ENCODE assay signal across 24 cellular contexts in genomic region chr2:56118474-56118873, GRCh38.
DNase-seq lines count a peak whose midpoint lies in the region; ATAC-seq and TF ChIP-seq lines count a peak whose summit lies in the region.
"Had no signal": no experiment of that assay in that cellular context is flagged by ENCODE, and none has a peak within 500 bp of the region (broad histone marks: within the 10 kb centered on the region; RNA-seq: fewer than 3 reads in every experiment).

No MANE protein-coding gene starts in this region.

- POLR2A ChIA-PET in A673 (lab: Charles Lee; ENCODE audit: low non-redundant PET): no interaction called here

- CTCF ChIA-PET in A673 (lab: Charles Lee): no interaction called here

- no TSS peak for BruUV-seq in A673 (replicated peaks; lab: Mats Ljungman, UMichigan)

- H3K9ac ChIP-seq in ES-I3 (ENCODE audit: low read depth, low read length) (peak overlapping the region; percentile 41), HUES64 (ENCODE audit: low read depth, low read length) (peak overlapping the region; percentile 33; the same call in 1 of the 2 replicates)

- H3K9me3 ChIP-seq in ES-I3 (ENCODE audit: control insufficient read depth, insufficient read depth, low read length) (no peaks in the 10 kb centered on the region), HUES64 (ENCODE audit: insufficient read depth, low read depth, low read length) (no peaks in the 10 kb centered on the region), A673 (ENCODE audit: low read depth, low read length, poor library complexity, severe bottlenecking) (no peaks in the 10 kb centered on the region)
- H3K9me3 ChIP-seq: HAP-1, thyroid gland had no signal

- ATAC-seq in Right ventricle myocardium superior (ENCODE audit: poor library complexity) (no peak), GM18868 (IDR thresholded peaks at IDR 0.05; ENCODE audit: unreplicated experiment) (no peak)
- ATAC-seq: left lobe of liver had no signal

- 84% methylated on average over 4 of the region's 4 CpGs for WGBS in HUES64

- H3K4me1 ChIP-seq in ES-I3 (ENCODE audit: insufficient read depth, low read length) (peaks cover 25% of the 10 kb centered on the region), HUES64 (ENCODE audit: insufficient read depth, low read length) (peaks cover 43% of the 10 kb centered on the region), A673 (ENCODE audit: insufficient read depth, low read length, poor library complexity, severe bottlenecking) (no peaks in the 10 kb centered on the region)
- H3K4me1 ChIP-seq: HAP-1, thyroid gland had no signal

- H3K27ac ChIP-seq in HUES64 (ENCODE audit: low read depth, low read length): peak overlapping the region; percentile 61
- H3K27ac ChIP-seq in A673 (ENCODE audit: low read depth, low read length, poor library complexity, severe bottlenecking): no peak overlapping the region
- H3K27ac ChIP-seq: dorsolateral prefrontal cortex, thyroid gland had no signal

- H3K27me3 ChIP-seq in HUES64 (ENCODE audit: insufficient read depth, low read length) (no peaks in the 10 kb centered on the region), A673 (replicated peaks; ENCODE audit: insufficient read depth, low read depth, low read length, poor library complexity) (peaks cover 30% of the 10 kb centered on the region)
- H3K27me3 ChIP-seq: dorsolateral prefrontal cortex, thyroid gland had no signal

- H3K36me3 ChIP-seq in ES-I3 (ENCODE audit: insufficient read depth, low read length) (no peaks in the 10 kb centered on the region), HUES64 (ENCODE audit: insufficient read depth, low read length) (no peaks in the 10 kb centered on the region), A673 (ENCODE audit: insufficient read depth, low read length, poor library complexity, severe bottlenecking) (no peaks in the 10 kb centered on the region)
- H3K36me3 ChIP-seq: HAP-1, thyroid gland had no signal

- TF ChIP-seq CTCF in A673 (conservative IDR thresholded peaks at IDR 0.05; ENCODE audit: low read depth, low read length): no peak

- peak; percentile 58 for DNase-seq in amniotic epithelial cell (ENCODE audit: low read depth)
- DNase-seq in islet precursor cell: peak; percentile 61
- no peak for DNase-seq in Right ventricle myocardium superior
- DNase-seq in A673 (ENCODE audit: low spot score): no peak
- DNase-seq in activated CD4-positive, CD25-positive, alpha-beta regulatory T cell (lab: John Stamatoyannopoulos, UW): no peak
- DNase-seq: activated CD4-positive, CD25-positive, alpha-beta regulatory T cell treated with anti-CD3 and anti-CD28 coated beads, Interleukin-2, amount 50 U/mL, for 72 hours; activated CD8-positive, alpha-beta memory T cell treated with anti-CD3 and anti-CD28 coated beads for 24 hours; activated naive CD4-positive, alpha-beta T cell treated with anti-CD3 and anti-CD28 coated beads, Interleukin-2, amount 10 ng/mL, durations not matched to agents 7 days and 5 days; activated T-cell treated with anti-CD3 and anti-CD28 coated beads, Interleukin-2, amount 50 U/mL, for 48 hours; aorta; central memory CD4-positive, alpha-beta T cell; dorsolateral prefrontal cortex; Kasumi-1; NCI-H1105 treated with DMSO at 0.1 percent for 48 hours; RPMI8226; stimulated activated CD4-positive, alpha-beta T cell treated with anti-CD3 and anti-CD28 coated beads, Interleukin-2, amount 100 ng/mL, for 48 hours; stimulated activated naive CD4-positive, alpha-beta T cell treated with Interleukin-2 at 50 U/mL for 16 hours; thyroid gland had no signal

- intact Hi-C loops in Right ventricle myocardium superior (cut with DNase I): no loop called here
- intact Hi-C loops in A673 (cut with micrococcal nuclease; ENCODE audit: unreplicated experiment): no loop called here

- peak overlapping the region; percentile 15 for H3K4me3 ChIP-seq in HUES64 (ENCODE audit: low read length)
- H3K4me3 ChIP-seq in A673 (ENCODE audit: low read depth, low read length, poor library complexity, severe bottlenecking): no peak overlapping the region
- H3K4me3 ChIP-seq: dorsolateral prefrontal cortex, HAP-1, smooth muscle cell, thyroid gland had no signal

Comparison
In these comparisons a context has a peak if more than half of its experiments do, and no peak if none do; other contexts are left out.
1. DNase-seq: peak in amniotic epithelial cell (single experiment) and islet precursor cell (single experiment); none in Right ventricle myocardium superior (single experiment), A673 (single experiment) and activated CD4-positive, CD25-positive, alpha-beta regulatory T cell (0 of 4).